ENCODE assay signal across 16 cellular contexts in genomic region chr19:5889288-5889971, GRCh38. TPM values are rescaled to one million over a fixed set of nuclear protein-coding genes. Genes with fewer than 3 reads are reported as not detected.
A peak's percentile ranks its signal among the peaks of the same experiment; 100 is the strongest.
DNase-seq lines count a peak whose midpoint lies in the region; TF ChIP-seq lines count a peak whose summit lies in the region.
"Had no signal": no experiment of that assay in that cellular context is flagged by ENCODE, and none has a peak within 500 bp of the region (broad histone marks: within the 10 kb centered on the region; RNA-seq: fewer than 3 reads in every experiment).

No MANE protein-coding gene starts in this region.

- H3K9me3 ChIP-seq in neural progenitor cell (ENCODE audit: low read depth): no peaks in the 10 kb centered on the region
- H3K9me3 ChIP-seq: Peyer's patch, upper lobe of left lung had no signal

- peaks cover 8% of the 10 kb centered on the region for H3F3A ChIP-seq in neural progenitor cell (ENCODE audit: low read depth)

- peaks cover 6% of the 10 kb centered on the region for H4K20me1 ChIP-seq in neural progenitor cell (ENCODE audit: low read depth)

- TF ChIP-seq CTCF in WI38 (IDR thresholded peaks at IDR 0.05; ENCODE audit: low read depth, low read length) (no peak), neural progenitor cell (IDR thresholded peaks at IDR 0.05) (no peak)

- no peak overlapping the region for H3K27ac Mint-ChIP-seq in neural progenitor cell
- H3K27ac Mint-ChIP-seq: memory B cell had no signal

- H3K79me2 ChIP-seq in neural progenitor cell (ENCODE audit: low read depth): no peaks in the 10 kb centered on the region

- H3K4me3 Mint-ChIP-seq in neural progenitor cell: peak overlapping the region; percentile 30
- H3K4me3 Mint-ChIP-seq: memory B cell had no signal

- H3K27ac ChIP-seq in neural progenitor cell: no peak overlapping the region
- H3K27ac ChIP-seq: upper lobe of left lung, WERI-Rb-1 had no signal

- H2AFZ ChIP-seq in neural progenitor cell (replicated peaks): no peak overlapping the region

- H3K36me3 ChIP-seq in neural progenitor cell: no peaks in the 10 kb centered on the region

- peaks cover 10% of the 10 kb centered on the region for H3K4me1 Mint-ChIP-seq in neural progenitor cell

- no peaks in the 10 kb centered on the region for H3K36me3 Mint-ChIP-seq in neural progenitor cell
- H3K36me3 Mint-ChIP-seq: memory B cell had no signal

- peak overlapping the region; percentile 18; the same call in 1 of the 2 replicates for H3K4me3 ChIP-seq in WI38 (ENCODE audit: low read depth, low read length)
- no peak overlapping the region for H3K4me3 ChIP-seq in neural progenitor cell
- H3K4me3 ChIP-seq: Peyer's patch, upper lobe of left lung had no signal

- no peak overlapping the region for H3K4me2 ChIP-seq in neural progenitor cell

- DNase-seq in ELF-1 (ENCODE audit: low read depth, low spot score) (peak; percentile 52), neural progenitor cell (ENCODE audit: low spot score) (no peak), activated gamma-delta T cell treated with Interleukin-2 at 50 U/mL for 16 hours (no peak), NCI-H748 treated with DMSO at 0.1 percent for 48 hours (lab: John Stamatoyannopoulos, UW) (no peak)
- DNase-seq in activated CD4-positive, alpha-beta T cell treated with anti-CD3 and anti-CD28 coated beads for 1 hour: no peak
- DNase-seq: activated CD8-positive, alpha-beta memory T cell treated with anti-CD3 and anti-CD28 coated beads for 24 hours; NCI-H1694 treated with DMSO at 0.1 percent for 48 hours; NCI-H526 treated with DMSO at 0.1 percent for 48 hours; Peyer's patch; stimulated activated CD4-positive, alpha-beta T cell treated with anti-CD3 and anti-CD28 coated beads, Interleukin-4, amount 100 ng/mL, for 24 hours; upper lobe of left lung; WERI-Rb-1 had no signal

- H3K9me3 Mint-ChIP-seq in neural progenitor cell: no peaks in the 10 kb centered on the region
- H3K9me3 Mint-ChIP-seq: memory B cell had no signal

- no peak overlapping the region for H3K9ac ChIP-seq in neural progenitor cell

- H3K27me3 ChIP-seq in neural progenitor cell: no peaks in the 10 kb centered on the region
- H3K27me3 ChIP-seq: Peyer's patch had no signal

- peaks cover 5% of the 10 kb centered on the region for H3K27me3 Mint-ChIP-seq in neural progenitor cell (ENCODE audit: insufficient read depth, low read depth)

- H3K4me1 ChIP-seq in neural progenitor cell: peaks cover 8% of the 10 kb centered on the region

RNA-seq across cellular contexts. Expression of gene NDUFA11, which starts 14.2 kb away (rescaled TPM):
- total RNA-seq in neural progenitor cell (ENCODE audit: low replicate concordance): 102 and 197 TPM in 2 replicates

RNA-seq across cellular contexts. Expression of gene VMAC, which starts 15.2 kb away (rescaled TPM):
- total RNA-seq in neural progenitor cell (ENCODE audit: low replicate concordance): 4.6 and 6.8 TPM in 2 replicates

RNA-seq across cellular contexts. Expression of gene FUT5, which starts 19.1 kb away (rescaled TPM):
- 0.09 TPM in 1 of 2 replicates, not detected in the other for total RNA-seq in neural progenitor cell (ENCODE audit: low replicate concordance)
- total RNA-seq: M059J, Peyer's patch, upper lobe of left lung had no signal

RNA-seq across cellular contexts. Expression of gene CAPS, which starts 24.6 kb away (rescaled TPM):
- total RNA-seq in neural progenitor cell (ENCODE audit: low replicate concordance): 2.2 and 12.4 TPM in 2 replicates

RNA-seq across cellular contexts. Expression of gene FUT3, which starts 38.2 kb away (rescaled TPM):
- 0.34 TPM in 1 of 2 replicates, not detected in the other for total RNA-seq in neural progenitor cell (ENCODE audit: low replicate concordance)
- total RNA-seq: M059J, sciatic nerve had no signal
